In the genomic region with DNA sequence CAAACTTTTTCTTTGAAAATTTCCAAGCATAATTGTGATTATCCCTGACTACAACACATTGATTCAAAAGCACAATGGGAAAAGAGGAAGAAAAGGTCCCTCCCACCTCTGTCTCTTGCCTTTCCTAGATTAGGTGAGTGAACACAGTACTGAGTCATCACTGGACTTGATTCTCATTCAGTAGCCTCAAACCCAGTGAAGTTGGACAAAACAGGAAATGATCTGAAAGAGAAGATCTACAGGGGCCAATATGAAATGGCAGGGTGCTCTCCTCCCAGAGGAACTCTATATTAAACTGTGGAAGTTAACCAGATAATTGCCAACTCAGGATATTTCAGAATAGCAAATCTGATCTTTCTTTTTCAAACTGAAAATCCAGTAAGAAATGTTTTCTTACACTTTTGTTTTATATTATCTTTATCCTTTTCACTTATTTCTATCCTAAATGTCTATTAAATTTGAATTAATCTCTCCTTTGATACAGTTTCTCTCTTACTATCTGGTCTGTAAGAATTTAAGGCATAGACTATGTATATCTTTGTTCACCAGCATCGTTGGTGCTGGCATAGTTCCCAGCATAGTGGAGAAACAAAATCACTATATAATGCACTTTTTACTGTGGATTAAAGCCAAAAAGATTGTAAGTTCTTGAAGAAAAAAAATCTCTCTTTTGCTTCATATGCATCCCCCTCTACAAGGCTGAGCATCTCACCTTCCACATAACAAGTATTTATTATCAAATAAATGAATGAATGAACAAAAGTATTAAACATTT, we compare ENCODE assay signal across 10 cellular contexts. TPM values are rescaled to one million over a fixed set of nuclear protein-coding genes. Genes with fewer than 3 reads are reported as not detected.
DNase-seq lines count a peak whose midpoint lies in the region; ATAC-seq, FAIRE-seq and TF ChIP-seq lines count a peak whose summit lies in the region.
"Had no signal": no experiment of that assay in that cellular context is flagged by ENCODE, and none has a peak within 500 bp of the region (broad histone marks: within the 10 kb centered on the region; RNA-seq: fewer than 3 reads in every experiment).

No MANE protein-coding gene starts in this region.

- H3K27ac ChIP-seq in A673 (ENCODE audit: low read depth, low read length, poor library complexity, severe bottlenecking) (peak overlapping the region; percentile 41), uterus (no peak overlapping the region), esophagus muscularis mucosa (replicated peaks in 1 of 4) (no peak overlapping the region)
- H3K27ac ChIP-seq: SJSA1 had no signal

- FAIRE-seq in RCC 7860 (lab: Jason Lieb, UNC): no peak
- FAIRE-seq: endothelial cell of umbilical vein had no signal

- CTCF ChIA-PET in A673 (lab: Charles Lee): no interaction called here

- DNase-seq in A673 (ENCODE audit: low spot score) (peak; percentile 89), uterus (no peak), esophagus muscularis mucosa (ENCODE audit: extremely low spot score) (no peak), RCC 7860 (ENCODE audit: low spot score) (no peak)
- DNase-seq in T-helper 2 cell treated with Interferon-gamma antibody and Interleukin-4, amounts not matched to agents 5 μg/mL and 100 μg/mL, for 36 hours (ENCODE audit: low spot score): peak; percentile 30
- DNase-seq in stimulated activated CD4-positive, alpha-beta T cell treated with anti-CD3 and anti-CD28 coated beads, Interleukin-1b, Interleukin-23, amount 100 ng/mL, for 48 hours: no peak

- H3K4me3 ChIP-seq in A673 (ENCODE audit: low read depth, low read length, poor library complexity, severe bottlenecking): no peak overlapping the region
- no peak overlapping the region for H3K4me3 ChIP-seq in uterus
- H3K4me3 ChIP-seq in esophagus muscularis mucosa: no peak overlapping the region
- H3K4me3 ChIP-seq: SJSA1 had no signal

- intact Hi-C loops in A673 (cut with micrococcal nuclease; ENCODE audit: unreplicated experiment): no loop called here
- intact Hi-C loops in uterus (cut with DNase I; ENCODE audit: low total_unique reads): no loop called here
- intact Hi-C loops in esophagus muscularis mucosa (cut with DNase I): no loop called here

- TF ChIP-seq CTCF in A673 (conservative IDR thresholded peaks at IDR 0.05; ENCODE audit: low read depth, low read length) (no peak), uterus (IDR thresholded peaks at IDR 0.05) (no peak), esophagus muscularis mucosa (IDR thresholded peaks at IDR 0.05) (no peak)

- peak; percentile 45 for ATAC-seq in GM19025 (IDR thresholded peaks at IDR 0.05; ENCODE audit: low read depth, unreplicated experiment)
- peak; percentile 51 for ATAC-seq in HG03103 (IDR thresholded peaks at IDR 0.05; ENCODE audit: low read depth, unreplicated experiment)

- no TSS peak for BruUV-seq in A673 (replicated peaks; lab: Mats Ljungman, UMichigan)

- peak overlapping the region; percentile 95 for H3K27ac Mint-ChIP-seq in T-helper 2 cell treated with Interferon-gamma antibody and Interleukin-4, amounts not matched to agents 5 μg/mL and 100 μg/mL, for 36 hours

- H3K9me3 ChIP-seq in A673 (ENCODE audit: low read depth, low read length, poor library complexity, severe bottlenecking): no peaks in the 10 kb centered on the region
- no peaks in the 10 kb centered on the region for H3K9me3 ChIP-seq in uterus
- no peaks in the 10 kb centered on the region for H3K9me3 ChIP-seq in esophagus muscularis mucosa
- H3K9me3 ChIP-seq: SJSA1 had no signal

- H3K27me3 ChIP-seq in A673 (replicated peaks; ENCODE audit: insufficient read depth, low read depth, low read length, poor library complexity) (no peaks in the 10 kb centered on the region), uterus (no peaks in the 10 kb centered on the region), esophagus muscularis mucosa (no peaks in the 10 kb centered on the region)
- H3K27me3 ChIP-seq: SJSA1 had no signal

- 16% methylated on average over 1 of the region's 1 CpG for WGBS in esophagus muscularis mucosa

- peaks cover 87% of the 10 kb centered on the region for H3K4me1 Mint-ChIP-seq in T-helper 2 cell treated with Interferon-gamma antibody and Interleukin-4, amounts not matched to agents 5 μg/mL and 100 μg/mL, for 36 hours (ENCODE audit: low read depth)

- no peaks in the 10 kb centered on the region for H3K27me3 Mint-ChIP-seq in T-helper 2 cell treated with Interferon-gamma antibody and Interleukin-4, amounts not matched to agents 5 μg/mL and 100 μg/mL, for 36 hours (ENCODE audit: low read depth)

- TF ChIP-seq EP300 in esophagus muscularis mucosa (IDR thresholded peaks at IDR 0.05): no peak

- peaks cover 10% of the 10 kb centered on the region for H3K36me3 Mint-ChIP-seq in T-helper 2 cell treated with Interferon-gamma antibody and Interleukin-4, amounts not matched to agents 5 μg/mL and 100 μg/mL, for 36 hours (ENCODE audit: low read depth)

- POLR2A ChIA-PET in A673 (lab: Charles Lee; ENCODE audit: low non-redundant PET): no interaction called here

- no peaks in the 10 kb centered on the region for H3K36me3 ChIP-seq in A673 (ENCODE audit: insufficient read depth, low read length, poor library complexity, severe bottlenecking)
- H3K36me3 ChIP-seq in uterus: no peaks in the 10 kb centered on the region
- H3K36me3 ChIP-seq in esophagus muscularis mucosa: no peaks in the 10 kb centered on the region
- H3K36me3 ChIP-seq: SJSA1 had no signal

- H3K4me1 ChIP-seq in A673 (ENCODE audit: insufficient read depth, low read length, poor library complexity, severe bottlenecking) (peaks cover 20% of the 10 kb centered on the region), uterus (no peaks in the 10 kb centered on the region), esophagus muscularis mucosa (peaks cover 0 to 3% (median 0%) of the 10 kb centered on the region in 4 donors)
- H3K4me1 ChIP-seq: SJSA1 had no signal

- TF ChIP-seq POLR2A in uterus (IDR thresholded peaks at IDR 0.05) (no peak), esophagus muscularis mucosa (IDR thresholded peaks at IDR 0.05; ENCODE audit: low read depth) (no peak)

- H3K9me3 Mint-ChIP-seq in T-helper 2 cell treated with Interferon-gamma antibody and Interleukin-4, amounts not matched to agents 5 μg/mL and 100 μg/mL, for 36 hours: peaks cover 7% of the 10 kb centered on the region

- peak overlapping the region; percentile 73 for H3K4me3 Mint-ChIP-seq in T-helper 2 cell treated with Interferon-gamma antibody and Interleukin-4, amounts not matched to agents 5 μg/mL and 100 μg/mL, for 36 hours

RNA-seq across cellular contexts. Expression of gene IKZF1, which starts 41.4 kb away (rescaled TPM):
- total RNA-seq in A673 (2021) (3.7 and 4.2 TPM in 2 replicates), uterus (100 to 1,000 TPM in 1 of 4 donors, 10 to 100 TPM in 1, 1 to 10 TPM in 2; 7.0 to 828 (median 12.8) TPM), esophagus muscularis mucosa (10 to 100 TPM in 1 of 4 donors, 1 to 10 TPM in 3; 3.6 to 17.7 (median 9.2) TPM)
- total RNA-seq: SJSA1 had no signal

Comparison
In these comparisons a context has a peak if more than half of its experiments do, and no peak if none do; other contexts are left out.
1. DNase-seq: peak in A673 (single experiment) and T-helper 2 cell treated with Interferon-gamma antibody and Interleukin-4, amounts not matched to agents 5 μg/mL and 100 μg/mL, for 36 hours (single experiment); none in uterus (0 of 2), stimulated activated CD4-positive, alpha-beta T cell treated with anti-CD3 and anti-CD28 coated beads, Interleukin-1b, Interleukin-23, amount 100 ng/mL, for 48 hours (single experiment), esophagus muscularis mucosa (single experiment) and RCC 7860 (single experiment).